In genomic region chr7:143901710-143902587, GRCh38 we compare ENCODE assay signal across 8 cellular contexts. TPM values are rescaled to one million over a fixed set of nuclear protein-coding genes. Genes with fewer than 3 reads are reported as not detected.
DNase-seq lines count a peak whose midpoint lies in the region; ATAC-seq, FAIRE-seq and TF ChIP-seq lines count a peak whose summit lies in the region.

A gene with protein sequence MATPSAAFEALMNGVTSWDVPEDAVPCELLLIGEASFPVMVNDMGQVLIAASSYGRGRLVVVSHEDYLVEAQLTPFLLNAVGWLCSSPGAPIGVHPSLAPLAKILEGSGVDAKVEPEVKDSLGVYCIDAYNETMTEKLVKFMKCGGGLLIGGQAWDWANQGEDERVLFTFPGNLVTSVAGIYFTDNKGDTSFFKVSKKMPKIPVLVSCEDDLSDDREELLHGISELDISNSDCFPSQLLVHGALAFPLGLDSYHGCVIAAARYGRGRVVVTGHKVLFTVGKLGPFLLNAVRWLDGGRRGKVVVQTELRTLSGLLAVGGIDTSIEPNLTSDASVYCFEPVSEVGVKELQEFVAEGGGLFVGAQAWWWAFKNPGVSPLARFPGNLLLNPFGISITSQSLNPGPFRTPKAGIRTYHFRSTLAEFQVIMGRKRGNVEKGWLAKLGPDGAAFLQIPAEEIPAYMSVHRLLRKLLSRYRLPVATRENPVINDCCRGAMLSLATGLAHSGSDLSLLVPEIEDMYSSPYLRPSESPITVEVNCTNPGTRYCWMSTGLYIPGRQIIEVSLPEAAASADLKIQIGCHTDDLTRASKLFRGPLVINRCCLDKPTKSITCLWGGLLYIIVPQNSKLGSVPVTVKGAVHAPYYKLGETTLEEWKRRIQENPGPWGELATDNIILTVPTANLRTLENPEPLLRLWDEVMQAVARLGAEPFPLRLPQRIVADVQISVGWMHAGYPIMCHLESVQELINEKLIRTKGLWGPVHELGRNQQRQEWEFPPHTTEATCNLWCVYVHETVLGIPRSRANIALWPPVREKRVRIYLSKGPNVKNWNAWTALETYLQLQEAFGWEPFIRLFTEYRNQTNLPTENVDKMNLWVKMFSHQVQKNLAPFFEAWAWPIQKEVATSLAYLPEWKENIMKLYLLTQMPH (minus strand): TSS chr7:143902176. CDS start chr7:143876608, 25,568 bp downstream.

- WGBS in body of pancreas, 2 donors: 3% methylated on average over 29 to 52 of the region's 54 CpGs
- no CpG with 5 or more reads among the region's 54 CpGs for WGBS in iPS DF 6.9 (ENCODE audit: insufficient coverage, insufficient read length)

- in situ Hi-C loops in gastrocnemius medialis (cut with MboI; ENCODE audit: low sequenced_read_pairs in 4 of 4): no loop called here

- H3K27ac ChIP-seq in body of pancreas (peak within 1 kb of the TSS; percentile 92 to 97 (median 96)), iPS DF 6.9 (ENCODE audit: low read length) (no peak within 1 kb of the TSS), gastrocnemius medialis (peak within 1 kb of the TSS; percentile 86 to 97 (median 94))

- H3K4me3 ChIP-seq in body of pancreas: peak within 1 kb of the TSS; percentile 63 to 81
- peak within 1 kb of the TSS; percentile 61 for H3K4me3 ChIP-seq in iPS DF 6.9 (ENCODE audit: low read length)
- peak within 1 kb of the TSS; percentile 80 to 99 (median 94) for H3K4me3 ChIP-seq in gastrocnemius medialis

- TF ChIP-seq POLR2A in body of pancreas (IDR thresholded peaks at IDR 0.05): peak; percentile 66 to 89 (median 88)
- peak; percentile 65 to 71 for TF ChIP-seq POLR2A in gastrocnemius medialis (IDR thresholded peaks at IDR 0.05)

- H3K4me1 ChIP-seq in body of pancreas: peaks cover 34% of the 10 kb centered on the region
- peaks cover 9% of the 10 kb centered on the region for H3K4me1 ChIP-seq in iPS DF 6.9 (ENCODE audit: control insufficient read depth, insufficient read depth, low read length)
- H3K4me1 ChIP-seq in gastrocnemius medialis: peaks cover 21 to 32% of the 10 kb centered on the region in 2 donors

- peak; percentile 63 for DNase-seq in 8988T
- DNase-seq in NCI-H2081 (lab: John Stamatoyannopoulos, UW): peak; percentile 96
- DNase-seq in body of pancreas: peak; percentile 96 to 97 (median 97)
- no peak for DNase-seq in iPS DF 6.9 (ENCODE audit: low read depth, low spot score)
- DNase-seq in gastrocnemius medialis: peak; percentile 94

- TF ChIP-seq CTCF in body of pancreas (IDR thresholded peaks at IDR 0.05) (peak in 4 of 7 experiments; percentile 35 to 54 (median 42)), gastrocnemius medialis (IDR thresholded peaks at IDR 0.05 in 4 of 5, conservative IDR thresholded peaks at IDR 0.05 in 1 of 5) (peak in 3 of 5 experiments; percentile 20 to 23 (median 21))

- H3K9me3 ChIP-seq in body of pancreas (no peaks in the 10 kb centered on the region), iPS DF 6.9 (ENCODE audit: control insufficient read depth, insufficient read depth, low read length) (no peaks in the 10 kb centered on the region), gastrocnemius medialis (no peaks in the 10 kb centered on the region)

- ATAC-seq in GM18511 (IDR thresholded peaks at IDR 0.05; ENCODE audit: unreplicated experiment) (peak; percentile 92), HG03039 (IDR thresholded peaks at IDR 0.05; ENCODE audit: unreplicated experiment) (peak; percentile 93), body of pancreas (peak; percentile 97), gastrocnemius medialis (peak; percentile 96 to 97)

- peak; percentile 45 for FAIRE-seq in TTC549 (lab: Jason Lieb, UNC)

- H3K27me3 ChIP-seq in body of pancreas: no peaks in the 10 kb centered on the region
- H3K27me3 ChIP-seq in iPS DF 6.9 (ENCODE audit: control insufficient read depth, insufficient read depth, low read length): no peaks in the 10 kb centered on the region
- no peaks in the 10 kb centered on the region for H3K27me3 ChIP-seq in gastrocnemius medialis

- intact Hi-C loops in body of pancreas (cut with DNase I) (no loop called here), gastrocnemius medialis (cut with DNase I; ENCODE audit: low total_unique reads) (loop anchor here (2.0 to 10.0 kb wide), 2 partner anchors 19 to 517 kb away; partner anchors contain the start of gene ZYX)

- H3K36me3 ChIP-seq in body of pancreas (replicated peaks in 1 of 2; ENCODE audit: insufficient read depth in 1 of 2, low read depth in 2 of 2) (no peaks in the 10 kb centered on the region), iPS DF 6.9 (ENCODE audit: control insufficient read depth, insufficient read depth, low read length) (no peaks in the 10 kb centered on the region), gastrocnemius medialis (no peaks in the 10 kb centered on the region)

RNA-seq across cellular contexts. Expression of the gene that starts here (rescaled TPM):
- total RNA-seq in body of pancreas (10 to 100 TPM; 15.8 to 21.0 TPM), gastrocnemius medialis (10 to 100 TPM; 31.4 to 43.0 (median 32.9) TPM)
